In the genomic region with DNA sequence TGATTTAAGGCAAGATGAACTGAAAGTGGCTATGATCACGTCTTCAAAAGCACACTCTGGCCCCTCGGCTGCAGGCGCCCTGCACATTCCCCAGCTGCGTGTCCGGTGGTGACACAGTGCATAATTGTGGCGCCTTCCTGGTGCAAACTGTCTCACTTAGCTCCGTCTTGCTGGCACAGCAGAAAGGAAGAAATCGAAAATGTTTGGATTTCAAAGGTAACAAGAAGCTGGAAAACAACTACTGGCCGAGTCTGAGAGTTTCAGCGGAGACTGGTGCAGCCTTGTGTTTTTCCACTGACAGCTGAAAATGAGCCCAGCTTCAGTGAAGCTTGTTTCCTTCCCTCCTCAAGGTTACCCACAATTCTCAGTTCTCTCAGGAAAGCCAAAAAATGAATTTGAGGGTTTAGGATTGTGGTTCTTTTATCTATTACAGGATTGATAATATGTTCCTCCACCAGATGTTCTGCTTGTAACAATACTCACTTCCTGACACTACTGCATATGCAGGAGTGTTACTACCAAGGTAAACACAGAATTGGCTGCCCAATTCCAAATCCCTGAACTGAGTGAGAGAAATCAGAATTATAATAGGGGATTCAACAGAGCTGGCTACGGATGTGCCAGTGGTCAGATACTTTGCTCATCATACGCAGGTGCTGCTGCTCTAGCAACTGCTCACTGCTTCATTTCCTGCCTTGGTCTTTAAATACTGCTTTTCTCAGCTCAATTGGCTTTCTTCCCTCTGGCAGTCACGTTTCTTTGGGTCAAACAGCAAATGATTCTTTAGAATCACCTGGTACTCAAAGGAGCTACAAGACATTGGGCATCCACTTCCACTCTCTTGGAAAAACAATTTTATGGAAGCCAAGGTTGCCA, we compare ENCODE assay signal across 8 cellular contexts.
DNase-seq lines count a peak whose midpoint lies in the region; ATAC-seq, FAIRE-seq and TF ChIP-seq lines count a peak whose summit lies in the region.

No MANE protein-coding gene starts in this region.

- no peak overlapping the region for H3K4me3 Mint-ChIP-seq in CD4-positive, alpha-beta memory T cell
- no peak overlapping the region for H3K4me3 Mint-ChIP-seq in activated CD8-positive, alpha-beta memory T cell treated with anti-CD3 and anti-CD28 coated beads, Interleukin-2, amount 10 ng/mL, durations not matched to agents 7 days and 5 days

- H3K9me3 Mint-ChIP-seq in CD4-positive, alpha-beta memory T cell = no peaks in the 10 kb centered on the region
- H3K9me3 Mint-ChIP-seq in activated CD8-positive, alpha-beta memory T cell treated with anti-CD3 and anti-CD28 coated beads, Interleukin-2, amount 10 ng/mL, durations not matched to agents 7 days and 5 days (ENCODE audit: low read depth) = no peaks in the 10 kb centered on the region

- H3K36me3 ChIP-seq in CD4-positive, alpha-beta memory T cell (ENCODE audit: insufficient read depth, low read length) = no peaks in the 10 kb centered on the region

- H3K4me1 ChIP-seq in CD4-positive, alpha-beta memory T cell (ENCODE audit: insufficient read depth, low read length) = no peaks in the 10 kb centered on the region

- DNase-seq in GM03348 (ENCODE audit: low spot score) (peak; percentile 19), H54 (ENCODE audit: insufficient read length, low spot score) (no peak), NCI-H510A treated with DMSO at 0.1 percent for 48 hours (lab: John Stamatoyannopoulos, UW) (peak; percentile 48), glomerular visceral epithelial cell (ENCODE audit: extremely low spot score) (peak; percentile 19), EL (no peak)
- DNase-seq in CD4-positive, alpha-beta memory T cell = no peak
- DNase-seq in activated CD8-positive, alpha-beta memory T cell treated with anti-CD3 and anti-CD28 coated beads, Interleukin-2, amount 10 ng/mL, durations not matched to agents 7 days and 5 days = no peak

- intact Hi-C loops in CD4-positive, alpha-beta memory T cell (cut with micrococcal nuclease) = no loop called here

- FAIRE-seq in H54 (lab: Jason Lieb, UNC) = no peak

- H3K4me1 Mint-ChIP-seq in CD4-positive, alpha-beta memory T cell = no peaks in the 10 kb centered on the region
- H3K4me1 Mint-ChIP-seq in activated CD8-positive, alpha-beta memory T cell treated with anti-CD3 and anti-CD28 coated beads, Interleukin-2, amount 10 ng/mL, durations not matched to agents 7 days and 5 days = peaks cover 7% of the 10 kb centered on the region

- no peaks in the 10 kb centered on the region for H3K9me3 ChIP-seq in CD4-positive, alpha-beta memory T cell (ENCODE audit: control insufficient read depth in 1 of 2, low read length in 2 of 2)

- no peak overlapping the region for H3K27ac ChIP-seq in CD4-positive, alpha-beta memory T cell (ENCODE audit: low read depth, low read length)

- POLR2A ChIA-PET in CD4-positive, alpha-beta memory T cell (lab: Charles Lee; ENCODE audit: partially characterized antibody) = no interaction called here

- H3K27me3 Mint-ChIP-seq in CD4-positive, alpha-beta memory T cell = peaks cover 5 to 6% of the 10 kb centered on the region in 2 donors
- H3K27me3 Mint-ChIP-seq in activated CD8-positive, alpha-beta memory T cell treated with anti-CD3 and anti-CD28 coated beads, Interleukin-2, amount 10 ng/mL, durations not matched to agents 7 days and 5 days = peaks cover 9% of the 10 kb centered on the region

- no peak overlapping the region for H3K27ac Mint-ChIP-seq in CD4-positive, alpha-beta memory T cell
- no peak overlapping the region for H3K27ac Mint-ChIP-seq in activated CD8-positive, alpha-beta memory T cell treated with anti-CD3 and anti-CD28 coated beads, Interleukin-2, amount 10 ng/mL, durations not matched to agents 7 days and 5 days

- H3K4me3 ChIP-seq in CD4-positive, alpha-beta memory T cell (ENCODE audit: low read length in 2 of 2) = no peak overlapping the region

- TF ChIP-seq POLR2A in H54 (IDR thresholded peaks at IDR 0.05; ENCODE audit: low read depth, low read length) = peak; percentile 27; the same call in 1 of the 2 replicates

- H3K27me3 ChIP-seq in CD4-positive, alpha-beta memory T cell (ENCODE audit: insufficient read depth, low read length) = no peaks in the 10 kb centered on the region

- no peak for ATAC-seq in HG02973 (IDR thresholded peaks at IDR 0.05; ENCODE audit: unreplicated experiment)
- no peak for ATAC-seq in activated CD8-positive, alpha-beta memory T cell treated with anti-CD3 and anti-CD28 coated beads, Interleukin-2, amount 10 ng/mL, durations not matched to agents 7 days and 5 days

- peaks cover 0 to 3% of the 10 kb centered on the region in 2 donors for H3K36me3 Mint-ChIP-seq in CD4-positive, alpha-beta memory T cell
- no peaks in the 10 kb centered on the region for H3K36me3 Mint-ChIP-seq in activated CD8-positive, alpha-beta memory T cell treated with anti-CD3 and anti-CD28 coated beads, Interleukin-2, amount 10 ng/mL, durations not matched to agents 7 days and 5 days

- CTCF ChIA-PET in CD4-positive, alpha-beta memory T cell (lab: Charles Lee; ENCODE audit: partially characterized antibody) = no interaction called here
- CTCF ChIA-PET in activated CD8-positive, alpha-beta memory T cell treated with anti-CD3 and anti-CD28 coated beads, Interleukin-2, amount 10 ng/mL, durations not matched to agents 7 days and 5 days (lab: Charles Lee) = no interaction called here

Comparison
In these comparisons a context has a peak if more than half of its experiments do, and no peak if none do; other contexts are left out.
1. DNase-seq: peak in GM03348 (single experiment), NCI-H510A treated with DMSO at 0.1 percent for 48 hours (single experiment) and glomerular visceral epithelial cell (single experiment); none in H54 (single experiment), CD4-positive, alpha-beta memory T cell (0 of 5), activated CD8-positive, alpha-beta memory T cell treated with anti-CD3 and anti-CD28 coated beads, Interleukin-2, amount 10 ng/mL, durations not matched to agents 7 days and 5 days (single experiment) and EL (single experiment).